In the genomic region with DNA sequence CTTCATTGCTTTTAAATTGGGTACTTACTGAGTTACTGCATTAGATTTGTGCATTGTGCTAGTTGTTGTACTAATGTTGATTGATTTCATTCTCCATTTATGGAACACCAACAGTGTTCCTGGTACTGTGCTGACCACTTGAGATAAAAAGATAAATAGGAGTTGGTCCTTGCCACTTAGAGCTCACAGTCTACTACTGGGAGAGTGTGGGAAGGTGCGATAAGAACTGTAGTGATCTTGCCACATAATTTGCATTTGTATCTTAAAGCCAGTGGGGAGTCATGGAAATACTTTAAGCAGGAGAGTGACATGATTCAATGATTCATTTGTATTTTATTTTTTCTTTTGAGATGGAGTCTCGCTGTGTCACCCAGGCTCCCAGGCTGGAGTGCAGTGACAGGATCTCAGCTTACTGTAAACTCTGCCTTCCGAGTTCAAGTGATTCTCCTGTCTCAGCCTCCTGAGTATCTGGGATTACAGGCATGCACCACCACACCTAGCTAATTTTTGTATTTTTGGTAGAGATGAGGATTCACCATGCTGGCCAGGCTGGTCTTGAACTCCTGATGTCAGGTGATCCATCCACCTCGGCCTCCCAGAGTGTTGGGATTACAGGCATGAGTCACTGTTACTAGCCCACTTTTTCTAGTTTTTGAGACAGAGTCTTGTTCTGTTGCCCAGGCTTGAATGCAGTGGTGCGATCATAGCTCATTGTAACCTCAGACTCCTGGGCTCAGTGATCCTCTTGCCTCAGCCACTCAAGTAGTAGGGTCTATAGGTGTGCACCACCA, we compare ENCODE assay signal across 2 cellular contexts.
TF ChIP-seq lines count a peak whose summit lies in the region.

No MANE protein-coding gene starts in this region.

TF ChIP-seq in GM23338, 12 proteins besides CTCF, POLR2A, EP300 and RAD21 (continued from another document and continues in another):
- TF ChIP-seq, protein P1, sequence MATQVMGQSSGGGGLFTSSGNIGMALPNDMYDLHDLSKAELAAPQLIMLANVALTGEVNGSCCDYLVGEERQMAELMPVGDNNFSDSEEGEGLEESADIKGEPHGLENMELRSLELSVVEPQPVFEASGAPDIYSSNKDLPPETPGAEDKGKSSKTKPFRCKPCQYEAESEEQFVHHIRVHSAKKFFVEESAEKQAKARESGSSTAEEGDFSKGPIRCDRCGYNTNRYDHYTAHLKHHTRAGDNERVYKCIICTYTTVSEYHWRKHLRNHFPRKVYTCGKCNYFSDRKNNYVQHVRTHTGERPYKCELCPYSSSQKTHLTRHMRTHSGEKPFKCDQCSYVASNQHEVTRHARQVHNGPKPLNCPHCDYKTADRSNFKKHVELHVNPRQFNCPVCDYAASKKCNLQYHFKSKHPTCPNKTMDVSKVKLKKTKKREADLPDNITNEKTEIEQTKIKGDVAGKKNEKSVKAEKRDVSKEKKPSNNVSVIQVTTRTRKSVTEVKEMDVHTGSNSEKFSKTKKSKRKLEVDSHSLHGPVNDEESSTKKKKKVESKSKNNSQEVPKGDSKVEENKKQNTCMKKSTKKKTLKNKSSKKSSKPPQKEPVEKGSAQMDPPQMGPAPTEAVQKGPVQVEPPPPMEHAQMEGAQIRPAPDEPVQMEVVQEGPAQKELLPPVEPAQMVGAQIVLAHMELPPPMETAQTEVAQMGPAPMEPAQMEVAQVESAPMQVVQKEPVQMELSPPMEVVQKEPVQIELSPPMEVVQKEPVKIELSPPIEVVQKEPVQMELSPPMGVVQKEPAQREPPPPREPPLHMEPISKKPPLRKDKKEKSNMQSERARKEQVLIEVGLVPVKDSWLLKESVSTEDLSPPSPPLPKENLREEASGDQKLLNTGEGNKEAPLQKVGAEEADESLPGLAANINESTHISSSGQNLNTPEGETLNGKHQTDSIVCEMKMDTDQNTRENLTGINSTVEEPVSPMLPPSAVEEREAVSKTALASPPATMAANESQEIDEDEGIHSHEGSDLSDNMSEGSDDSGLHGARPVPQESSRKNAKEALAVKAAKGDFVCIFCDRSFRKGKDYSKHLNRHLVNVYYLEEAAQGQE (IDR thresholded peaks at IDR 0.05; ENCODE audit: unreplicated experiment), result no peak
- no peak for TF ChIP-seq EZH2 (IDR thresholded peaks at IDR 0.05; ENCODE audit: low read depth, unreplicated experiment)
- no peak for TF ChIP-seq ZNF331 (CRISPR knock-in tag; IDR thresholded peaks at IDR 0.05; ENCODE audit: low read depth)
- TF ChIP-seq POLR2AphosphoS5 (IDR thresholded peaks at IDR 0.05; ENCODE audit: low read depth), result no peak
- no peak for TF ChIP-seq EZH2phosphoT487 (IDR thresholded peaks at IDR 0.05; ENCODE audit: unreplicated experiment)
- no peak for TF ChIP-seq NANOG (IDR thresholded peaks at IDR 0.05; ENCODE audit: borderline replicate concordance)
- TF ChIP-seq CREB1 (CRISPR knock-in tag; IDR thresholded peaks at IDR 0.05; ENCODE audit: low read depth), result no peak
- no peak for TF ChIP-seq ZNF462 (CRISPR knock-in tag; IDR thresholded peaks at IDR 0.05)
- TF ChIP-seq STAT1 (IDR thresholded peaks at IDR 0.05; ENCODE audit: unreplicated experiment), result no peak

TF ChIP-seq in K562, 482 proteins besides CTCF, POLR2A, EP300 and RAD21 (continued from another document and continues in another):
- TF ChIP-seq, protein P2, sequence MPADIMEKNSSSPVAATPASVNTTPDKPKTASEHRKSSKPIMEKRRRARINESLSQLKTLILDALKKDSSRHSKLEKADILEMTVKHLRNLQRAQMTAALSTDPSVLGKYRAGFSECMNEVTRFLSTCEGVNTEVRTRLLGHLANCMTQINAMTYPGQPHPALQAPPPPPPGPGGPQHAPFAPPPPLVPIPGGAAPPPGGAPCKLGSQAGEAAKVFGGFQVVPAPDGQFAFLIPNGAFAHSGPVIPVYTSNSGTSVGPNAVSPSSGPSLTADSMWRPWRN (IDR thresholded peaks at IDR 0.05; ENCODE audit: low read depth), result peak; percentile 72; the same call in 1 of the 2 replicates
- TF ChIP-seq TBL1XR1 (IDR thresholded peaks at IDR 0.05; ENCODE audit: low read length in 2 of 2) (peak; percentile 12 to 61; a peak in 2 of 4 replicates), FOXA3 (CRISPR knock-in tag; conservative IDR thresholded peaks at IDR 0.05 in 1 of 2, IDR thresholded peaks at IDR 0.05 in 1 of 2) (0 out of 4 replicates have a peak, but pooled peaks of 1 of the 2 experiments have one; percentile 45), GATA2 (CRISPR knock-in tag; IDR thresholded peaks at IDR 0.05) (peak; percentile 98), NFE2 (IDR thresholded peaks at IDR 0.05; ENCODE audit: low read depth) (peak; percentile 59), ELF4 (CRISPR knock-in tag; IDR thresholded peaks at IDR 0.05) (peak; percentile 14; the same call in 1 of the 2 replicates), ZNF318 (IDR thresholded peaks at IDR 0.05; ENCODE audit: borderline replicate concordance in 1 of 2, low read depth in 1 of 2) (0 out of 4 replicates have a peak, but pooled peaks of 1 of the 2 experiments have one; percentile 34), HEY1 (CRISPR knock-in tag; IDR thresholded peaks at IDR 0.05; ENCODE audit: borderline replicate concordance) (peak; percentile 25; the same call in 1 of the 2 replicates), ZBTB43 (CRISPR knock-in tag; IDR thresholded peaks at IDR 0.05) (no peak), MAFG (tag; conservative IDR thresholded peaks at IDR 0.05) (peak; percentile 35; the same call in 1 of the 2 replicates)
- TF ChIP-seq, protein P3, sequence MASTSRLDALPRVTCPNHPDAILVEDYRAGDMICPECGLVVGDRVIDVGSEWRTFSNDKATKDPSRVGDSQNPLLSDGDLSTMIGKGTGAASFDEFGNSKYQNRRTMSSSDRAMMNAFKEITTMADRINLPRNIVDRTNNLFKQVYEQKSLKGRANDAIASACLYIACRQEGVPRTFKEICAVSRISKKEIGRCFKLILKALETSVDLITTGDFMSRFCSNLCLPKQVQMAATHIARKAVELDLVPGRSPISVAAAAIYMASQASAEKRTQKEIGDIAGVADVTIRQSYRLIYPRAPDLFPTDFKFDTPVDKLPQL (IDR thresholded peaks at IDR 0.05; ENCODE audit: extremely low read depth, insufficient read length), result no peak
- TF ChIP-seq, protein P4, sequence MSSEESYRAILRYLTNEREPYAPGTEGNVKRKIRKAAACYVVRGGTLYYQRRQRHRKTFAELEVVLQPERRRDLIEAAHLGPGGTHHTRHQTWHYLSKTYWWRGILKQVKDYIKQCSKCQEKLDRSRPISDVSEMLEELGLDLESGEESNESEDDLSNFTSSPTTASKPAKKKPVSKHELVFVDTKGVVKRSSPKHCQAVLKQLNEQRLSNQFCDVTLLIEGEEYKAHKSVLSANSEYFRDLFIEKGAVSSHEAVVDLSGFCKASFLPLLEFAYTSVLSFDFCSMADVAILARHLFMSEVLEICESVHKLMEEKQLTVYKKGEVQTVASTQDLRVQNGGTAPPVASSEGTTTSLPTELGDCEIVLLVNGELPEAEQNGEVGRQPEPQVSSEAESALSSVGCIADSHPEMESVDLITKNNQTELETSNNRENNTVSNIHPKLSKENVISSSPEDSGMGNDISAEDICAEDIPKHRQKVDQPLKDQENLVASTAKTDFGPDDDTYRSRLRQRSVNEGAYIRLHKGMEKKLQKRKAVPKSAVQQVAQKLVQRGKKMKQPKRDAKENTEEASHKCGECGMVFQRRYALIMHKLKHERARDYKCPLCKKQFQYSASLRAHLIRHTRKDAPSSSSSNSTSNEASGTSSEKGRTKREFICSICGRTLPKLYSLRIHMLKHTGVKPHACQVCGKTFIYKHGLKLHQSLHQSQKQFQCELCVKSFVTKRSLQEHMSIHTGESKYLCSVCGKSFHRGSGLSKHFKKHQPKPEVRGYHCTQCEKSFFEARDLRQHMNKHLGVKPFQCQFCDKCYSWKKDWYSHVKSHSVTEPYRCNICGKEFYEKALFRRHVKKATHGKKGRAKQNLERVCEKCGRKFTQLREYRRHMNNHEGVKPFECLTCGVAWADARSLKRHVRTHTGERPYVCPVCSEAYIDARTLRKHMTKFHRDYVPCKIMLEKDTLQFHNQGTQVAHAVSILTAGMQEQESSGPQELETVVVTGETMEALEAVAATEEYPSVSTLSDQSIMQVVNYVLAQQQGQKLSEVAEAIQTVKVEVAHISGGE (CRISPR knock-in tag; IDR thresholded peaks at IDR 0.05), result peak in 1 of 3 experiments; percentile 70; a peak in 2 of 6 replicates
- TF ChIP-seq, protein P5, sequence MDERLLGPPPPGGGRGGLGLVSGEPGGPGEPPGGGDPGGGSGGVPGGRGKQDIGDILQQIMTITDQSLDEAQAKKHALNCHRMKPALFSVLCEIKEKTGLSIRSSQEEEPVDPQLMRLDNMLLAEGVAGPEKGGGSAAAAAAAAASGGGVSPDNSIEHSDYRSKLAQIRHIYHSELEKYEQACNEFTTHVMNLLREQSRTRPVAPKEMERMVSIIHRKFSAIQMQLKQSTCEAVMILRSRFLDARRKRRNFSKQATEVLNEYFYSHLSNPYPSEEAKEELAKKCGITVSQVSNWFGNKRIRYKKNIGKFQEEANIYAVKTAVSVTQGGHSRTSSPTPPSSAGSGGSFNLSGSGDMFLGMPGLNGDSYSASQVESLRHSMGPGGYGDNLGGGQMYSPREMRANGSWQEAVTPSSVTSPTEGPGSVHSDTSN (CRISPR knock-in tag; IDR thresholded peaks at IDR 0.05; ENCODE audit: low read depth), result no peak
- TF ChIP-seq, protein P5 (tag; conservative IDR thresholded peaks at IDR 0.05; ENCODE audit: low read depth), result peak; percentile 87
